In genomic region chr7:44240376-44240775, GRCh38 we compare ENCODE assay signal across 8 cellular contexts. TPM values are rescaled to one million over a fixed set of nuclear protein-coding genes. Genes with fewer than 3 reads are reported as not detected.
DNase-seq lines count a peak whose midpoint lies in the region; ATAC-seq and TF ChIP-seq lines count a peak whose summit lies in the region.
"Had no signal": no experiment of that assay in that cellular context is flagged by ENCODE, and none has a peak within 500 bp of the region (broad histone marks: within the 10 kb centered on the region; RNA-seq: fewer than 3 reads in every experiment).

No MANE protein-coding gene starts in this region.

- H3K9me3 ChIP-seq in HEK293 (ENCODE audit: control insufficient read depth, insufficient read depth, low read depth, low read length) (no peaks in the 10 kb centered on the region), OCI-LY3 (ENCODE audit: insufficient read depth, low read length) (no peaks in the 10 kb centered on the region)

- CTCF ChIA-PET in HEK293 (lab: Yijun Ruan, JAX), result interaction anchor here (0.5 to 3.1 kb wide), 38 partner anchors 8 to 895 kb away, joined by 3 to 20 read pairs (median 4); partner anchors contain the start of gene DDX56

- DNase-seq in caudate nucleus (lab: John Stamatoyannopoulos, UW), result peak in 1 of 61 donors; percentile 56
- DNase-seq in stimulated activated CD4-positive, alpha-beta T cell treated with anti-CD3 and anti-CD28 coated beads, Interleukin-4, amount 100 ng/mL, for 1 hour, result no peak
- DNase-seq in hepatic stellate cell (ENCODE audit: low spot score), result no peak
- no peak for DNase-seq in left ventricle myocardium superior

- POLR2A ChIA-PET in HEK293 (lab: Yijun Ruan, JAX), result no interaction called here

- H3K36me3 ChIP-seq in HEK293 (ENCODE audit: control insufficient read depth in 2 of 2, insufficient read depth in 1 of 2, low read length in 2 of 2), result no peaks in the 10 kb centered on the region
- no peaks in the 10 kb centered on the region for H3K36me3 ChIP-seq in OCI-LY3 (replicated peaks; ENCODE audit: low read depth, low read length)

- no peak overlapping the region for H3K4me3 ChIP-seq in HEK293 (ENCODE audit: low read depth, low read length)
- H3K4me3 ChIP-seq in OCI-LY3 (ENCODE audit: low read length), result peak overlapping the region; percentile 83

- H3K4me1 ChIP-seq in HEK293 (ENCODE audit: control insufficient read depth, insufficient read depth, low read length) (no peaks in the 10 kb centered on the region), OCI-LY3 (ENCODE audit: low read length) (peaks cover 4% of the 10 kb centered on the region)

- intact Hi-C loops in left ventricle myocardium superior (cut with micrococcal nuclease), result loop anchor here (5.0 kb wide), 2 partner anchors 67 to 237 kb away; no protein-coding TSS in a partner anchor

- H3K27ac ChIP-seq in HEK293 (ENCODE audit: extremely low read depth, low read depth, low read length), result no peak overlapping the region
- H3K27ac ChIP-seq in OCI-LY3 (ENCODE audit: low read length), result no peak overlapping the region
- peak overlapping the region; percentile 36 for H3K27ac ChIP-seq in caudate nucleus (ENCODE audit: low read depth, low read length)

- H3K27me3 ChIP-seq in OCI-LY3 (ENCODE audit: low read depth, low read length), result no peaks in the 10 kb centered on the region

- peak overlapping the region; percentile 76 for H3K4me2 ChIP-seq in OCI-LY3 (ENCODE audit: low read length)

- no peak for ATAC-seq in HG03442 (IDR thresholded peaks at IDR 0.05; ENCODE audit: unreplicated experiment)
- ATAC-seq in left ventricle myocardium superior, result no peak

- no peaks in the 10 kb centered on the region for H3K79me2 ChIP-seq in OCI-LY3 (ENCODE audit: low read length)

- TF ChIP-seq CTCF in HEK293 (tag by site-specific recombination; IDR thresholded peaks at IDR 0.05), result no peak
- TF ChIP-seq CTCF in OCI-LY3 (IDR thresholded peaks at IDR 0.05; ENCODE audit: low read depth, low read length), result no peak

- no peaks in the 10 kb centered on the region for H4K20me1 ChIP-seq in OCI-LY3 (ENCODE audit: insufficient read depth, low read length)

- 0 out of 2 replicates have a peak overlapping the region, but pooled peaks have one; percentile 69 for H3K9ac ChIP-seq in OCI-LY3 (ENCODE audit: low read length)

- H2AFZ ChIP-seq in OCI-LY3 (ENCODE audit: low read depth, low read length), result peak overlapping the region; percentile 96; the same call in 1 of the 2 replicates

TF ChIP-seq in HEK293, 187 proteins besides CTCF, POLR2A, EP300 and RAD21:
- TF ChIP-seq EGR2 (tag by site-specific recombination; IDR thresholded peaks at IDR 0.05; ENCODE audit: low read depth) (0 out of 2 replicates have a peak, but pooled peaks have one; percentile 7), ZNF629 (tag by site-specific recombination; IDR thresholded peaks at IDR 0.05) (no peak), ZNF398 (tag by site-specific recombination; IDR thresholded peaks at IDR 0.05) (no peak)

RNA-seq across cellular contexts. Expression of gene YKT6, which starts 39.6 kb away (rescaled TPM):
- total RNA-seq in left ventricle myocardium superior, result 58.4 TPM

RNA-seq across cellular contexts. Expression of gene GCK, which starts 51.1 kb away (rescaled TPM):
- total RNA-seq in left ventricle myocardium superior, result 1.4 TPM
- total RNA-seq: Calu3 had no signal
